8 cellular contexts compared by ENCODE assay signal in genomic region chr12:120194534-120195395, GRCh38. TPM values are rescaled to one million over a fixed set of nuclear protein-coding genes. Genes with fewer than 3 reads are reported as not detected.
DNase-seq lines count a peak whose midpoint lies in the region; ATAC-seq and TF ChIP-seq lines count a peak whose summit lies in the region.

Gene GCN1 (minus strand): TSS chr12:120194715. CDS start chr12:120194697, 18 bp downstream.

- peak within 1 kb of the TSS; percentile 92 for H3K4me3 ChIP-seq in ectodermal cell (ENCODE audit: insufficient read depth, low read depth, low read length)
- H3K4me3 ChIP-seq in lung, result peak within 1 kb of the TSS; percentile 99

- H3K36me3 ChIP-seq in ectodermal cell (ENCODE audit: control insufficient read depth, insufficient read depth, low read length) (peaks cover 35% of the 10 kb centered on the region), lung (ENCODE audit: control insufficient read depth in 2 of 2, insufficient read depth in 2 of 2, low read length in 2 of 2) (peaks cover 25 to 28% of the 10 kb centered on the region in 2 donors)

- peak; percentile 79 for ATAC-seq in GM19023 (IDR thresholded peaks at IDR 0.05; ENCODE audit: unreplicated experiment)
- ATAC-seq in HG03280 (IDR thresholded peaks at IDR 0.05; ENCODE audit: unreplicated experiment), result peak; percentile 75
- ATAC-seq in activated CD8-positive, alpha-beta T cell treated with anti-CD3 and anti-CD28 coated beads for 36 hours, result peak; percentile 81
- peak; percentile 95 for ATAC-seq in lung (ENCODE audit: insufficient read depth, low FRiP score)

- DNase-seq in AML-193 (lab: John Stamatoyannopoulos, UW) (peak; percentile 42 to 60), NCI-H82 (lab: John Stamatoyannopoulos, UW) (peak; percentile 84), lung (ENCODE audit: low spot score) (peak; percentile 88)
- peak; percentile 85 for DNase-seq in activated CD8-positive, alpha-beta T cell treated with anti-CD3 and anti-CD28 coated beads for 36 hours
- DNase-seq in stimulated activated CD4-positive, alpha-beta T cell treated with anti-CD3 and anti-CD28 coated beads, TNF-alpha, amount 100 ng/mL, for 24 hours (ENCODE audit: low read depth in 3 of 3), result peak; percentile 76 to 87 (median 83)

- H3K4me1 ChIP-seq in ectodermal cell (ENCODE audit: control insufficient read depth, insufficient read depth, low read length) (peaks cover 18% of the 10 kb centered on the region), lung (ENCODE audit: control insufficient read depth in 2 of 2, insufficient read depth in 2 of 2, low read length in 2 of 2) (peaks cover 8 to 20% of the 10 kb centered on the region in 2 donors)

- no peaks in the 10 kb centered on the region for H3K9me3 Mint-ChIP-seq in activated CD8-positive, alpha-beta T cell treated with anti-CD3 and anti-CD28 coated beads for 36 hours

- peaks cover 64% of the 10 kb centered on the region for H3K36me3 Mint-ChIP-seq in activated CD8-positive, alpha-beta T cell treated with anti-CD3 and anti-CD28 coated beads for 36 hours (ENCODE audit: low read depth)

- TF ChIP-seq CTCF in activated CD8-positive, alpha-beta T cell treated with anti-CD3 and anti-CD28 coated beads for 36 hours (IDR thresholded peaks at IDR 0.05), result no peak
- TF ChIP-seq CTCF in lung (IDR thresholded peaks at IDR 0.05; ENCODE audit: control extremely low read depth, extremely low read depth), result no peak

- peak within 1 kb of the TSS; percentile 80 for H3K27ac ChIP-seq in ectodermal cell (ENCODE audit: insufficient read depth, low read depth, low read length, poor library complexity, severe bottlenecking)
- H3K27ac ChIP-seq in lung (ENCODE audit: low read depth in 1 of 2, low read length in 1 of 2), result peak within 1 kb of the TSS; percentile 91 to 95

- H3K4me1 Mint-ChIP-seq in activated CD8-positive, alpha-beta T cell treated with anti-CD3 and anti-CD28 coated beads for 36 hours (ENCODE audit: low read depth), result peaks cover 57% of the 10 kb centered on the region

- peak within 1 kb of the TSS; percentile 93 for H3K4me3 Mint-ChIP-seq in activated CD8-positive, alpha-beta T cell treated with anti-CD3 and anti-CD28 coated beads for 36 hours

- H3K27me3 ChIP-seq in ectodermal cell (ENCODE audit: control insufficient read depth, insufficient read depth, low read length, poor library complexity, severe bottlenecking), result no peaks in the 10 kb centered on the region
- no peaks in the 10 kb centered on the region for H3K27me3 ChIP-seq in lung (ENCODE audit: control insufficient read depth, insufficient read depth)

- POLR2A ChIA-PET in activated CD8-positive, alpha-beta T cell treated with anti-CD3 and anti-CD28 coated beads for 36 hours (lab: Charles Lee), result interaction anchor here (1.2 to 12.7 kb wide), 6 partner anchors 19 to 104 kb away, joined by 3 to 263 read pairs (median 5); partner anchors contain the start of genes RAB35, RNU4-1 and RNU4-2

- H3K9me3 ChIP-seq in ectodermal cell (ENCODE audit: control insufficient read depth, low read length), result no peaks in the 10 kb centered on the region
- no peaks in the 10 kb centered on the region for H3K9me3 ChIP-seq in lung (ENCODE audit: control insufficient read depth in 2 of 2, insufficient read depth in 1 of 2, low read length in 1 of 2)

- H3K27me3 Mint-ChIP-seq in activated CD8-positive, alpha-beta T cell treated with anti-CD3 and anti-CD28 coated beads for 36 hours, result no peaks in the 10 kb centered on the region

- intact Hi-C loops in activated CD8-positive, alpha-beta T cell treated with anti-CD3 and anti-CD28 coated beads for 36 hours (cut with micrococcal nuclease), result loop anchor here (5.0 to 10.0 kb wide), 3 partner anchors 67 to 180 kb away; partner anchors contain the start of gene RAB35

- peak within 1 kb of the TSS; percentile 91 for H3K27ac Mint-ChIP-seq in activated CD8-positive, alpha-beta T cell treated with anti-CD3 and anti-CD28 coated beads for 36 hours

- CTCF ChIA-PET in activated CD8-positive, alpha-beta T cell treated with anti-CD3 and anti-CD28 coated beads for 36 hours (lab: Charles Lee), result interaction anchor here (1.4 kb wide), 1 partner anchor 34 kb away, joined by 5 read pairs; no protein-coding TSS in a partner anchor

- 3% methylated on average over 62 of the region's 62 CpGs for WGBS in ectodermal cell, 2 experiments
- 3% methylated on average over 42 to 62 of the region's 62 CpGs for WGBS in lung, 2 donors

RNA-seq across cellular contexts. Expression of gene GCN1, which starts in this region (rescaled TPM):
- total RNA-seq in activated CD8-positive, alpha-beta T cell treated with anti-CD3 and anti-CD28 coated beads for 36 hours, result 100 to 1,000 TPM; 130 to 137 TPM
- polyA plus RNA-seq in ectodermal cell (2013, experiment 1 of 4), result 65.4 TPM
- 79.8 TPM for polyA plus RNA-seq in ectodermal cell (2013, experiment 2 of 4)
- 55.4 TPM for polyA plus RNA-seq in ectodermal cell (2013, experiment 3 of 4)
- polyA plus RNA-seq in ectodermal cell (2013, experiment 4 of 4), result 59.0 TPM
- 10 to 100 TPM; 76.4 to 93.6 TPM for total RNA-seq in lung
- polyA plus RNA-seq in lung, result 10 to 100 TPM; 19.3 to 29.7 TPM

Comparison
In these comparisons a context has a peak if more than half of its experiments do, and no peak if none do; other contexts are left out.
1. Peak in every context shown above with its lines: DNase-seq, ATAC-seq, H3K4me3 ChIP-seq and H3K27ac ChIP-seq.